Comparison of ENCODE assay signal across 1 cellular context in genomic region chr5:64768358-64769312, GRCh38.
TF ChIP-seq lines count a peak whose summit lies in the region.

Gene CWC27 (plus strand): TSS chr5:64768930. CDS start chr5:64769147, 217 bp downstream.
Gene SREK1IP1 (minus strand): TSS chr5:64768691. CDS start chr5:64768517, 174 bp downstream.

TF ChIP-seq in HepG2, 621 proteins besides CTCF, POLR2A, EP300 and RAD21 (continued from another document):
- TF ChIP-seq AKNA (CRISPR knock-in tag; IDR thresholded peaks at IDR 0.05; ENCODE audit: borderline replicate concordance), result no peak
- TF ChIP-seq FOXO1 (CRISPR knock-in tag; IDR thresholded peaks at IDR 0.05), result peak; percentile 66; the same call in 1 of the 2 replicates
- TF ChIP-seq ZNF274 (CRISPR knock-in tag; IDR thresholded peaks at IDR 0.05), result no peak
- no peak for TF ChIP-seq ZFP82 (CRISPR knock-in tag; IDR thresholded peaks at IDR 0.05; ENCODE audit: borderline replicate concordance)
